ENCODE assay signal across 9 cellular contexts in the genomic region with DNA sequence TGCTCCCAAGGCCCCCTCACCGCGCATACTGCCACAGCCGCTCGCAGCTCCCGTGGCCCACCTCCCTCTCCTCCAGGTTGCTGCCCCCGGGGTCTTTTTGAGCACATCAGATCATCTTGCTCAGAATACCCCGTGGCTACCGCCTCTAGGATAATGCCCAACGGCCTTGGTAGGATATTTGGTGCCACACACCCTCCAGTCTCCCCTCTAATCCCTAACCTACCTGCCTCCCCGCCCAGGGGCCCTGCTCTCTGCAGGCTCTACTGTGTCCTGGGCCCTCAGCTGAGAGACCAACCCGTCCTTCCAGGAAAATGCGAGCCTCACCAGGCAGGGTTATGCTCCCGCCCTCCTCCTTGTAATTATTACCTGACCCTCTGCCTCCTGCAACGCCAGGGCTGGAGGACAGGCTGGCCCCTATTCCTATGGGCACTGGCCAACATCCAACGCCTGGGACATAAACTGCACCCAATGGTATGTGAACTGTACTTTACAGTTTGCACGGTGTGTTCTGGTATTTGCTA. TPM values are rescaled to one million over a fixed set of nuclear protein-coding genes. Genes with fewer than 3 reads are reported as not detected.
DNase-seq lines count a peak whose midpoint lies in the region; ATAC-seq and TF ChIP-seq lines count a peak whose summit lies in the region.
"Had no signal": no experiment of that assay in that cellular context is flagged by ENCODE, and none has a peak within 500 bp of the region (broad histone marks: within the 10 kb centered on the region; RNA-seq: fewer than 3 reads in every experiment).

No MANE protein-coding gene starts in this region.

- peaks cover 39% of the 10 kb centered on the region for H3K27me3 ChIP-seq in iPS-20b (ENCODE audit: insufficient read depth, low read length)

- peak overlapping the region; percentile 65 for H3K4me3 ChIP-seq in iPS-20b (ENCODE audit: low read length)

- ATAC-seq in activated T-cell treated with anti-CD3 and anti-CD28 coated beads, Interleukin-2, amount 50 U/mL, for 4 hours, result no peak
- no peak for ATAC-seq in stimulated activated naive CD8-positive, alpha-beta T cell treated with anti-CD3 and anti-CD28 coated beads, Interleukin-15, amount 100 ng/mL, for 72 hours
- ATAC-seq in activated CD4-positive, CD25-positive, alpha-beta regulatory T cell treated with anti-CD3 and anti-CD28 coated beads, Interleukin-2, amount 50 U/mL, for 24 hours, result no peak

- no peak overlapping the region for H3K27ac ChIP-seq in iPS-20b (ENCODE audit: low read length)

- DNase-seq in T-helper 1 cell (no peak), GM13977 (ENCODE audit: low spot score) (no peak), T-helper 9 cell (no peak)
- DNase-seq in activated T-cell treated with anti-CD3 and anti-CD28 coated beads, Interleukin-2, amount 50 U/mL, for 4 hours, result no peak
- no peak for DNase-seq in stimulated activated naive CD8-positive, alpha-beta T cell treated with anti-CD3 and anti-CD28 coated beads, Interleukin-15, amount 100 ng/mL, for 72 hours
- DNase-seq: stimulated activated naive CD4-positive, alpha-beta T cell treated with Interleukin-2 at 50 U/mL for 16 hours had no signal

- H3K4me1 ChIP-seq in iPS-20b (ENCODE audit: insufficient read depth, low read length), result peaks cover 20% of the 10 kb centered on the region

- H3K27ac Mint-ChIP-seq in T-helper 1 cell treated with Interleukin-12 subunit alpha and Interleukin-12 subunit beta and Interleukin-4 antibody, amounts not matched to agents 30 μg/mL and 1 μg/mL, for 36 hours, result no peak overlapping the region
- H3K27ac Mint-ChIP-seq in stimulated activated naive CD8-positive, alpha-beta T cell treated with anti-CD3 and anti-CD28 coated beads, Interleukin-15, amount 100 ng/mL, for 72 hours, result peak overlapping the region in 1 of 2 donors; percentile 38

- H3K9ac ChIP-seq in iPS-20b (ENCODE audit: low read depth, low read length), result no peak overlapping the region; the same call in 1 of the 2 replicates

- no peak for TF ChIP-seq CTCF in GM13977 (IDR thresholded peaks at IDR 0.05; ENCODE audit: extremely low read depth, insufficient read depth, missing control alignments)

- H3K36me3 ChIP-seq in iPS-20b (ENCODE audit: insufficient read depth, low read depth, low read length), result no peaks in the 10 kb centered on the region

- H3K9me3 ChIP-seq in iPS-20b (ENCODE audit: insufficient read depth, low read depth, low read length), result no peaks in the 10 kb centered on the region

- in situ Hi-C loops in GM13977 (cut with MboI; ENCODE audit: low pct_unique_long_range_greater_than_20kb, low sequenced_read_pairs, unreplicated experiment), result no loop called here

- peaks cover 11% of the 10 kb centered on the region for H3K4me1 Mint-ChIP-seq in T-helper 1 cell treated with Interleukin-12 subunit alpha and Interleukin-12 subunit beta and Interleukin-4 antibody, amounts not matched to agents 30 μg/mL and 1 μg/mL, for 36 hours (ENCODE audit: low read depth)
- H3K4me1 Mint-ChIP-seq in activated T-cell treated with anti-CD3 and anti-CD28 coated beads, Interleukin-2, amount 50 U/mL, for 4 hours (ENCODE audit: low read depth), result peaks cover 20% of the 10 kb centered on the region
- H3K4me1 Mint-ChIP-seq in stimulated activated naive CD8-positive, alpha-beta T cell treated with anti-CD3 and anti-CD28 coated beads, Interleukin-15, amount 100 ng/mL, for 72 hours, result peaks cover 26% of the 10 kb centered on the region

- H3K9me3 Mint-ChIP-seq in T-helper 1 cell treated with Interleukin-12 subunit alpha and Interleukin-12 subunit beta and Interleukin-4 antibody, amounts not matched to agents 30 μg/mL and 1 μg/mL, for 36 hours, result no peaks in the 10 kb centered on the region
- no peaks in the 10 kb centered on the region for H3K9me3 Mint-ChIP-seq in activated T-cell treated with anti-CD3 and anti-CD28 coated beads, Interleukin-2, amount 50 U/mL, for 4 hours
- H3K9me3 Mint-ChIP-seq in stimulated activated naive CD8-positive, alpha-beta T cell treated with anti-CD3 and anti-CD28 coated beads, Interleukin-15, amount 100 ng/mL, for 72 hours, result no peaks in the 10 kb centered on the region

- peak overlapping the region; percentile 88 for H3K4me3 Mint-ChIP-seq in T-helper 1 cell treated with Interleukin-12 subunit alpha and Interleukin-12 subunit beta and Interleukin-4 antibody, amounts not matched to agents 30 μg/mL and 1 μg/mL, for 36 hours
- peak overlapping the region; percentile 88 for H3K4me3 Mint-ChIP-seq in activated T-cell treated with anti-CD3 and anti-CD28 coated beads, Interleukin-2, amount 50 U/mL, for 4 hours
- H3K4me3 Mint-ChIP-seq in stimulated activated naive CD8-positive, alpha-beta T cell treated with anti-CD3 and anti-CD28 coated beads, Interleukin-15, amount 100 ng/mL, for 72 hours, result peak overlapping the region; percentile 93 to 97

- H3K27me3 Mint-ChIP-seq in T-helper 1 cell treated with Interleukin-12 subunit alpha and Interleukin-12 subunit beta and Interleukin-4 antibody, amounts not matched to agents 30 μg/mL and 1 μg/mL, for 36 hours (ENCODE audit: low read depth), result peaks cover 68% of the 10 kb centered on the region
- H3K27me3 Mint-ChIP-seq in activated T-cell treated with anti-CD3 and anti-CD28 coated beads, Interleukin-2, amount 50 U/mL, for 4 hours (ENCODE audit: low read depth), result peaks cover 63% of the 10 kb centered on the region
- H3K27me3 Mint-ChIP-seq in stimulated activated naive CD8-positive, alpha-beta T cell treated with anti-CD3 and anti-CD28 coated beads, Interleukin-15, amount 100 ng/mL, for 72 hours, result peaks cover 71% of the 10 kb centered on the region

- peaks cover 3% of the 10 kb centered on the region for H3K36me3 Mint-ChIP-seq in T-helper 1 cell treated with Interleukin-12 subunit alpha and Interleukin-12 subunit beta and Interleukin-4 antibody, amounts not matched to agents 30 μg/mL and 1 μg/mL, for 36 hours (ENCODE audit: low read depth)
- no peaks in the 10 kb centered on the region for H3K36me3 Mint-ChIP-seq in activated T-cell treated with anti-CD3 and anti-CD28 coated beads, Interleukin-2, amount 50 U/mL, for 4 hours (ENCODE audit: insufficient read depth)

RNA-seq across cellular contexts. Expression of a gene that starts 1.5 kb away (rescaled TPM):
- total RNA-seq in activated T-cell treated with anti-CD3 and anti-CD28 coated beads, Interleukin-2, amount 50 U/mL, for 4 hours, result under 1 TPM; 0.23 to 0.73 (median 0.69) TPM
